In genomic region chr19:11088508-11089253, GRCh38 we compare ENCODE assay signal across 8 cellular contexts. TPM values are rescaled to one million over a fixed set of nuclear protein-coding genes. Genes with fewer than 3 reads are reported as not detected.
A peak's percentile ranks its signal among the peaks of the same experiment; 100 is the strongest.
DNase-seq lines count a peak whose midpoint lies in the region; ATAC-seq and TF ChIP-seq lines count a peak whose summit lies in the region.

No MANE protein-coding gene starts in this region.

- no peak for TF ChIP-seq CTCF in AG10803 (conservative IDR thresholded peaks at IDR 0.05; ENCODE audit: low read length)
- no peak for TF ChIP-seq CTCF in cardiac fibroblast (IDR thresholded peaks at IDR 0.05; ENCODE audit: low read depth, low read length)
- TF ChIP-seq CTCF in lower lobe of right lung (IDR thresholded peaks at IDR 0.05) = no peak
- TF ChIP-seq CTCF in tibial artery (IDR thresholded peaks at IDR 0.05) = no peak

- H3K36me3 ChIP-seq in KOPT-K1 (ENCODE audit: insufficient read depth, low read length) = peaks cover 31% of the 10 kb centered on the region
- H3K36me3 ChIP-seq in lower lobe of right lung = no peaks in the 10 kb centered on the region
- H3K36me3 ChIP-seq in tibial artery = no peaks in the 10 kb centered on the region

- peak overlapping the region; percentile 95 for H3K27ac ChIP-seq in KOPT-K1 (ENCODE audit: low read depth, low read length, poor library complexity, severe bottlenecking)
- H3K27ac ChIP-seq in lower lobe of right lung = peak overlapping the region; percentile 98
- peak overlapping the region; percentile 95 to 99 for H3K27ac ChIP-seq in tibial artery

- ATAC-seq in lower lobe of right lung = no peak
- no peak for ATAC-seq in GM19467 (IDR thresholded peaks at IDR 0.05; ENCODE audit: unreplicated experiment)
- no peak for ATAC-seq in GM19452 (IDR thresholded peaks at IDR 0.05; ENCODE audit: unreplicated experiment)

- H3K9me3 ChIP-seq in KOPT-K1 (ENCODE audit: insufficient read depth, low read length, poor library complexity, severe bottlenecking) (no peaks in the 10 kb centered on the region), lower lobe of right lung (no peaks in the 10 kb centered on the region), tibial artery (no peaks in the 10 kb centered on the region)

- H3K27me3 ChIP-seq in lower lobe of right lung (ENCODE audit: low read depth) (no peaks in the 10 kb centered on the region), tibial artery (no peaks in the 10 kb centered on the region)

- intact Hi-C loops in lower lobe of right lung (cut with DNase I) = no loop called here
- intact Hi-C loops in tibial artery (cut with DNase I; ENCODE audit: low total_unique reads) = loop anchor here (5.0 kb wide), 1 partner anchor 114 kb away; no protein-coding TSS in a partner anchor

- H3K4me3 ChIP-seq in AG10803 (ENCODE audit: low read length) (peak overlapping the region; percentile 85), cardiac fibroblast (replicated peaks in 1 of 2; ENCODE audit: low read depth in 2 of 2, low read length in 2 of 2) (peak overlapping the region; percentile 85 to 96), lower lobe of right lung (peak overlapping the region; percentile 69), tibial artery (peak overlapping the region; percentile 59 to 78)

- peak; percentile 45 for DNase-seq in AG10803 (ENCODE audit: low read depth)
- DNase-seq in cardiac fibroblast (ENCODE audit: low read depth in 2 of 2) = peak; percentile 45 to 84
- no peak for DNase-seq in lower lobe of right lung
- peak; percentile 58 to 83 for DNase-seq in tibial artery
- DNase-seq in H4 (ENCODE audit: low spot score) = no peak

- H3K4me1 ChIP-seq in lower lobe of right lung (peaks cover 62% of the 10 kb centered on the region), tibial artery (peaks cover 0 to 83% (median 63%) of the 10 kb centered on the region in 4 donors)

RNA-seq across cellular contexts. Expression of gene LDLR, which starts 0.6 kb away (rescaled TPM):
- total RNA-seq in lower lobe of right lung = 147 TPM
- total RNA-seq in H4 (2014; rRNA removed; shearing (Covaris generic)) = 82.0 and 87.2 TPM in 2 replicates

Comparison
In these comparisons a context has a peak if more than half of its experiments do, and no peak if none do; other contexts are left out.
1. DNase-seq: peak in AG10803 (single experiment), cardiac fibroblast (2 of 2) and tibial artery (2 of 2); none in lower lobe of right lung (single experiment) and H4 (single experiment).
2. Peak in every context shown above with its lines, with median percentiles within 50 percentile points of each other: H3K4me3 ChIP-seq and H3K27ac ChIP-seq.